In the genomic region with DNA sequence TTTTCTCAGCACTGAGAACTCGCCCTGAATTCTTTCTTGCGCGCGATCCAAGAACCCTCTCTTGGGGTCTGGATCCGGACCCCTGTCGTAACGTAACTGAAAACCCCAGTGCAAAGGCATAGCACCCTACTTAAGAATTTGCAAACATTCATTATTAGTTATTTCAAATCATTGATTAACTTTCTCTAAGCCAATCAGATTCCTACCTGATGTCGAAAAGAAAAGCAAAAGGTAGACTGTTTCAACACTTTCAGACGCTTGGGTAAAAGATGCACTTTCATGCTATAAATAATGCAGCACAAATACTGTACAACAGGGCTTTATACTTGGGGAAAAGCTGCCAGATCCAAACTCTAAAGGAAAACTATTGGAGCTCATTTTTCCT, we compare ENCODE assay signal across 9 cellular contexts. TPM values are rescaled to one million over a fixed set of nuclear protein-coding genes. Genes with fewer than 3 reads are reported as not detected.
DNase-seq lines count a peak whose midpoint lies in the region; ATAC-seq, FAIRE-seq and TF ChIP-seq lines count a peak whose summit lies in the region.
"Had no signal": no experiment of that assay in that cellular context is flagged by ENCODE, and none has a peak within 500 bp of the region (broad histone marks: within the 10 kb centered on the region; RNA-seq: fewer than 3 reads in every experiment).

No MANE protein-coding gene starts in this region.

- TF ChIP-seq RAD21 in GM12878 (IDR thresholded peaks at IDR 0.05; ENCODE audit: insufficient read depth, low read depth, low read length): no peak

- SMC1A ChIA-PET in GM12878 (lab: Charles Lee; ENCODE audit: uncharacterized antibody, unreplicated experiment): interaction anchor here (0.6 to 2.0 kb wide), 16 partner anchors 9 to 423 kb away, joined by 3 to 8 read pairs (median 3); no protein-coding TSS in a partner anchor

- H3K36me3 ChIP-seq in GM12878 (ENCODE audit: control insufficient read depth in 2 of 2, insufficient read depth in 2 of 2, low read length in 1 of 2) (no peaks in the 10 kb centered on the region), right lobe of liver (peaks cover 0 to under 1% (median 0%) of the 10 kb centered on the region in 4 donors), thoracic aorta (peaks cover 6% of the 10 kb centered on the region)
- H3K36me3 ChIP-seq: adrenal gland had no signal

- POLR2A ChIA-PET in GM12878 (lab: Charles Lee): interaction anchor here (0.5 to 0.9 kb wide), 8 partner anchors 43 to 639 kb away, joined by 3 to 5 read pairs (median 3); no protein-coding TSS in a partner anchor

- peak overlapping the region; percentile 50 for H3K4me3 ChIP-seq in GM12878
- peak overlapping the region; percentile 22 to 78 (median 39) for H3K4me3 ChIP-seq in right lobe of liver
- peak overlapping the region; percentile 99 for H3K4me3 ChIP-seq in thoracic aorta

- ATAC-seq in GM12878 (no peak), right lobe of liver (no peak), thoracic aorta (ENCODE audit: insufficient number of reproducible peaks, low FRiP score, low read depth) (no peak)

- H3K27ac ChIP-seq in GM12878 (ENCODE audit: control insufficient read depth, insufficient read depth) (peak overlapping the region; percentile 72), right lobe of liver (peak overlapping the region; percentile 30 to 56 (median 52)), thoracic aorta (peak overlapping the region in 1 of 2 donors; percentile 56)

- H3K9me3 ChIP-seq in GM12878 (replicated peaks; ENCODE audit: control insufficient read depth, insufficient read depth, low read length): no peaks in the 10 kb centered on the region
- no peaks in the 10 kb centered on the region for H3K9me3 ChIP-seq in right lobe of liver
- H3K9me3 ChIP-seq in thoracic aorta: no peaks in the 10 kb centered on the region
- H3K9me3 ChIP-seq: adrenal gland had no signal

- in situ Hi-C loops in GM12878 (cut with MboI): no loop called here
- in situ Hi-C loops in GM13977 (cut with MboI; ENCODE audit: low pct_unique_long_range_greater_than_20kb, low sequenced_read_pairs, unreplicated experiment): no loop called here

- intact Hi-C loops in GM12878 (cut with micrococcal nuclease; ENCODE audit: unreplicated experiment) (no loop called here), right lobe of liver (cut with DNase I) (no loop called here)

- peak overlapping the region; percentile 98 for H2AFZ ChIP-seq in GM12878 (ENCODE audit: control insufficient read depth, low read depth, low read length)

- peak overlapping the region; percentile 92 for H3K4me2 ChIP-seq in GM12878 (ENCODE audit: control insufficient read depth, insufficient read depth)

- H3K79me2 ChIP-seq in GM12878 (ENCODE audit: control insufficient read depth, insufficient read depth, low read length): no peaks in the 10 kb centered on the region

- no peaks in the 10 kb centered on the region for H4K20me1 ChIP-seq in GM12878 (ENCODE audit: control insufficient read depth, insufficient read depth)

- RAD21 ChIA-PET in GM12878 (lab: Charles Lee; ENCODE audit: unreplicated experiment): interaction anchor here (0.5 to 2.0 kb wide), 11 partner anchors 15 to 1283 kb away, joined by 3 to 7 read pairs (median 4); no protein-coding TSS in a partner anchor

- CTCF ChIA-PET in GM12878 (lab: Yijun Ruan, JAX): interaction anchor here (0.8 to 2.0 kb wide), 13 partner anchors 9 to 399 kb away, joined by 3 to 17 read pairs (median 4); a partner anchor contains a TSS

- no peaks in the 10 kb centered on the region for H3K27me3 ChIP-seq in GM12878 (replicated peaks in 1 of 2; ENCODE audit: control insufficient read depth in 2 of 2, insufficient read depth in 2 of 2, low read length in 1 of 2)
- no peaks in the 10 kb centered on the region for H3K27me3 ChIP-seq in right lobe of liver
- H3K27me3 ChIP-seq in thoracic aorta (replicated peaks; ENCODE audit: insufficient read depth): no peaks in the 10 kb centered on the region
- H3K27me3 ChIP-seq: adrenal gland had no signal

- no peak for TF ChIP-seq EP300 in GM12878 (IDR thresholded peaks at IDR 0.05; ENCODE audit: borderline replicate concordance in 1 of 2, control insufficient read depth in 1 of 2, low read depth in 2 of 2, low read length in 2 of 2)

- TF ChIP-seq CTCF in GM12878 (IDR thresholded peaks at IDR 0.05 in 2 of 3, conservative IDR thresholded peaks at IDR 0.05 in 1 of 3; ENCODE audit: control insufficient read depth in 2 of 3, extremely low read depth in 1 of 3, insufficient read depth in 1 of 3, low read depth in 3 of 3, low read length in 3 of 3): no peak
- TF ChIP-seq CTCF in right lobe of liver (IDR thresholded peaks at IDR 0.05): no peak
- TF ChIP-seq CTCF in thoracic aorta (IDR thresholded peaks at IDR 0.05): no peak
- no peak for TF ChIP-seq CTCF in GM13977 (IDR thresholded peaks at IDR 0.05; ENCODE audit: extremely low read depth, insufficient read depth, missing control alignments)

- BruUV-seq in GM12878 (replicated peaks; lab: Mats Ljungman, UMichigan): TSS peak; percentile 96

- DNase-seq in NCI-H2227 (lab: John Stamatoyannopoulos, UW; ENCODE audit: unreplicated experiment) (peak; percentile 10), NCI-H2227 treated with DMSO at 0.1 percent for 48 hours (lab: John Stamatoyannopoulos, UW) (no peak), GM12878 (ENCODE audit: low read depth, low spot score) (no peak), right lobe of liver (no peak), thoracic aorta (ENCODE audit: low spot score) (no peak), GM13977 (ENCODE audit: low spot score) (no peak), CD1c-positive myeloid dendritic cell (ENCODE audit: extremely low spot score) (no peak), dermis blood vessel endothelial cell (no peak)

- WGBS in GM12878 (ENCODE audit: insufficient coverage, insufficient replicate concordance, low lambda C conversion rate, missing lambda C conversion rate): 85% methylated on average over 9 of the region's 9 CpGs
- WGBS in right lobe of liver (ENCODE audit: insufficient coverage, low coverage, low lambda C conversion rate, missing lambda C conversion rate): 70% methylated on average over 9 of the region's 9 CpGs

- TF ChIP-seq POLR2A in GM12878 (IDR thresholded peaks at IDR 0.05; ENCODE audit: low read depth, low read length) (no peak), right lobe of liver (IDR thresholded peaks at IDR 0.05) (no peak)

- H3K4me1 ChIP-seq in GM12878 (ENCODE audit: control insufficient read depth, insufficient read depth, low read length) (peaks cover 3% of the 10 kb centered on the region; the same call in 1 of the 2 replicates), right lobe of liver (peaks cover 0 to 13% (median 0%) of the 10 kb centered on the region in 4 donors), thoracic aorta (ENCODE audit: control insufficient read depth in 1 of 2, low read depth in 2 of 2) (peaks cover 7 to 16% of the 10 kb centered on the region in 2 donors)

- peak overlapping the region; percentile 67 for H3K9ac ChIP-seq in GM12878 (ENCODE audit: control insufficient read depth, insufficient read depth, low read length)

- no peak for FAIRE-seq in GM12878 (lab: Jason Lieb, UNC)

TF ChIP-seq in GM12878, 131 proteins besides CTCF, POLR2A, EP300 and RAD21:
- TF ChIP-seq CREB1 (IDR thresholded peaks at IDR 0.05; ENCODE audit: low read depth): no peak
- no peak for TF ChIP-seq MEF2A (IDR thresholded peaks at IDR 0.05; ENCODE audit: insufficient read depth, low read depth, low read length)
- no peak for TF ChIP-seq SUZ12 (IDR thresholded peaks at IDR 0.05; ENCODE audit: unreplicated experiment)
- no peak for TF ChIP-seq RELA (IDR thresholded peaks at IDR 0.05; ENCODE audit: borderline replicate concordance, partially characterized antibody)
- TF ChIP-seq CBX5 (IDR thresholded peaks at IDR 0.05; ENCODE audit: low read depth): no peak
- no peak for TF ChIP-seq CHD4 (IDR thresholded peaks at IDR 0.05)
- TF ChIP-seq HDAC2 (IDR thresholded peaks at IDR 0.05): no peak
- TF ChIP-seq POU2F2 (IDR thresholded peaks at IDR 0.05; ENCODE audit: borderline replicate concordance, low read depth, low read length): no peak
- TF ChIP-seq YBX1 (IDR thresholded peaks at IDR 0.05): no peak
- TF ChIP-seq SREBF1 (IDR thresholded peaks at IDR 0.05; ENCODE audit: low read length): no peak

RNA-seq across cellular contexts. Expression of a gene that starts 0.8 kb away (rescaled TPM):
- total RNA-seq in GM12878 (2013; cell fraction: nucleolus; rRNA removed): 63.7 and 75.8 TPM in 2 replicates
- 6.1 and 6.3 TPM in 2 replicates for total RNA-seq in GM12878 (2014; rRNA removed)
- total RNA-seq in GM12878 (2014; rRNA removed; fragmentation: Illumina TruSeq; extraction: Trizol): 5.9 and 6.2 TPM in 2 replicates
- 7.9 and 8.5 TPM in 2 replicates for total RNA-seq in GM12878 (2021)
- 8.6 TPM for polyA plus RNA-seq in GM12878 (2011; ENCODE audit: low read depth)
- 15.4 and 21.8 TPM in 2 replicates for polyA plus RNA-seq in GM12878 (2011; rRNA removed)
- polyA plus RNA-seq in GM12878 (2011; cell fraction: cytosol; rRNA removed): 5.9 and 6.9 TPM in 2 replicates
- 24.0 and 33.1 TPM in 2 replicates for polyA plus RNA-seq in GM12878 (2011; cell fraction: nucleus; rRNA removed)
- polyA plus RNA-seq in GM12878 (2012): 6.6 and 10.2 TPM in 2 replicates
- polyA plus RNA-seq in GM12878 (2014; fragmentation: Illumina TruSeq; extraction: Trizol): 8.6 and 10.3 TPM in 2 replicates
- polyA plus RNA-seq in GM12878 (2014; fragmentation: Nextera tagmentation; extraction: Ambion mirVana): 1 to 10 TPM; 3.5 to 6.7 TPM
- polyA plus RNA-seq in GM12878 (2014; rRNA removed): 8.1 and 10.8 TPM in 2 replicates
- 1 to 10 TPM; 6.9 to 7.7 TPM for polyA plus RNA-seq in GM12878 (2016; fragmentation: Nextera tagmentation; extraction: Ambion mirVana)
- polyA minus RNA-seq in GM12878 (2011; rRNA and poly(A)+ RNA removed): 9.2 and 12.9 TPM in 2 replicates
- polyA minus RNA-seq in GM12878 (2011; cell fraction: cytosol; rRNA and poly(A)+ RNA removed): 2.6 and 4.9 TPM in 2 replicates
- polyA minus RNA-seq in GM12878 (2011; cell fraction: nucleus; rRNA and poly(A)+ RNA removed): 11.2 TPM in 2 replicates
- total RNA-seq in right lobe of liver: 10 to 100 TPM; 11.4 to 22.2 (median 16.9) TPM
- 10 to 100 TPM; 46.6 to 66.0 TPM for total RNA-seq in thoracic aorta
- 24.8 and 33.0 TPM in 2 replicates for total RNA-seq in dermis blood vessel endothelial cell

Comparison
In these comparisons a context has a peak if more than half of its experiments do, and no peak if none do; other contexts are left out.
1. H3K4me3 ChIP-seq: peak in every context shown above with its lines; median percentile 99 in thoracic aorta; 50 in GM12878; 39 in right lobe of liver.